Comparison of ENCODE assay signal across 8 cellular contexts in the genomic region with DNA sequence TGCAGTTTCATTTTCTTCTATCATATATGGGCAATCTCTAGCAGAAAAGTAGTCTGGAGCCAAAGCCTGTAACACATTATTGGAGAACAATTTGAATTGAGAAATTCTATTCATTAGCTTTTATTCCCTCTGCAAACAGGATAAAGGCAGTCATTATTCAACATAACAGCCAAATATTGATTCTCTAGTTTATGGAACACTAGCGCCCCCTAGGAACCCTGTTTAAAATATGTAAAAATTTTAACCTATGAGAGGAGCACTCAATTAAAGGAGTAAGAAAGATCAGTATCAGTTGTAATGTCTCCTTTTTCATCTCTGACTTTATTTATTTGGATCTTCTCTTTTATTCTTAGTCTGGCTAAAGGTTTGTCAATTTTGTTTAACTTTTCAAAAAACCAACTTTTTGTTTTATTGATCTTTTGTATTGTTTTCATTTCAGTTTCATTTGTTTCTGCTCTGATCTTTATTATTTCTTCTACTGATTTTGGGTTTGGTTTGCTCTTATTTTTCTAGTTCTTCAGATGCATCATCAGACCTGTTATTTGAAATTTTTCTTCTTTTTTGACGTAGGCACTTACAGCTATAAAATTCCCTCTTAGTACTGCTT. TPM values are rescaled to one million over a fixed set of nuclear protein-coding genes. Genes with fewer than 3 reads are reported as not detected.
A peak's percentile ranks its signal among the peaks of the same experiment; 100 is the strongest.
DNase-seq lines count a peak whose midpoint lies in the region; ATAC-seq and TF ChIP-seq lines count a peak whose summit lies in the region.

No MANE protein-coding gene starts in this region.

- no TSS peak for BruUV-seq in PC-9 (replicated peaks; lab: Mats Ljungman, UMichigan)

- H3K9me2 ChIP-seq in GM23338 (ENCODE audit: insufficient read depth): no peaks in the 10 kb centered on the region
- H3K9me2 ChIP-seq in PC-9 (ENCODE audit: insufficient read depth): no peaks in the 10 kb centered on the region

- intact Hi-C loops in PC-9 (cut with micrococcal nuclease; ENCODE audit: unreplicated experiment): loop anchor here (2.0 kb wide), 1 partner anchor 121 kb away; no protein-coding TSS in a partner anchor
- intact Hi-C loops in testis (cut with DNase I; ENCODE audit: low total_unique reads): no loop called here

- no peaks in the 10 kb centered on the region for H3K27me3 Mint-ChIP-seq in GM23338 (ENCODE audit: insufficient read depth, low read depth, poor library complexity)

- H3K27me3 ChIP-seq in BJ (ENCODE audit: control insufficient read depth, insufficient read depth, low read length): no peaks in the 10 kb centered on the region
- no peaks in the 10 kb centered on the region for H3K27me3 ChIP-seq in GM23338 (ENCODE audit: insufficient read depth)
- H3K27me3 ChIP-seq in PC-9 (ENCODE audit: insufficient read depth, low read depth): no peaks in the 10 kb centered on the region
- H3K27me3 ChIP-seq in testis: no peaks in the 10 kb centered on the region

- no peak overlapping the region for H3K27ac Mint-ChIP-seq in GM23338

- no peak for DNase-seq in BJ (ENCODE audit: low read depth)
- DNase-seq in GM23338 (ENCODE audit: low spot score): peak; percentile 89
- no peak for DNase-seq in PC-9
- DNase-seq in fibroblast of the aortic adventitia (ENCODE audit: low read depth): peak; percentile 69
- peak; percentile 44 for DNase-seq in testis

- no peaks in the 10 kb centered on the region for H3K36me3 Mint-ChIP-seq in GM23338 (ENCODE audit: low read depth)

- H3K27ac ChIP-seq in GM23338 (ENCODE audit: low read depth) (no peak overlapping the region), PC-9 (no peak overlapping the region), testis (no peak overlapping the region)

- H3F3A ChIP-seq in GM23338 (replicated peaks; ENCODE audit: low read depth): no peaks in the 10 kb centered on the region
- no peaks in the 10 kb centered on the region; the same call in 1 of the 2 replicates for H3F3A ChIP-seq in PC-9 (ENCODE audit: insufficient read depth, low read depth)

- H4K20me1 ChIP-seq in GM23338 (replicated peaks; ENCODE audit: insufficient read depth) (no peaks in the 10 kb centered on the region), PC-9 (ENCODE audit: insufficient read depth) (no peaks in the 10 kb centered on the region)

- H3K4me1 Mint-ChIP-seq in GM23338: no peaks in the 10 kb centered on the region

- no peak overlapping the region for H3K4me3 ChIP-seq in BJ (ENCODE audit: low read depth, low read length)
- H3K4me3 ChIP-seq in GM23338: no peak overlapping the region
- no peak overlapping the region for H3K4me3 ChIP-seq in PC-9
- H3K4me3 ChIP-seq in fibroblast of the aortic adventitia (ENCODE audit: low read depth, low read length): no peak overlapping the region
- H3K4me3 ChIP-seq in testis: no peak overlapping the region

- no peak overlapping the region for H3K4me3 Mint-ChIP-seq in GM23338

- no peaks in the 10 kb centered on the region for H3K79me2 ChIP-seq in GM23338 (replicated peaks; ENCODE audit: insufficient read depth)
- H3K79me2 ChIP-seq in PC-9 (ENCODE audit: low read depth): no peaks in the 10 kb centered on the region

- H3K4me2 ChIP-seq in GM23338 (no peak overlapping the region), PC-9 (no peak overlapping the region)

- no peak for ATAC-seq in GM23338
- ATAC-seq in HG02759 (IDR thresholded peaks at IDR 0.05; ENCODE audit: unreplicated experiment): no peak
- no peak for ATAC-seq in GM21423 (IDR thresholded peaks at IDR 0.05; ENCODE audit: unreplicated experiment)
- no peak for ATAC-seq in GM19397 (IDR thresholded peaks at IDR 0.05; ENCODE audit: unreplicated experiment)

- H3K9me3 Mint-ChIP-seq in GM23338: peaks cover 3% of the 10 kb centered on the region; the same call in 1 of the 3 replicates

- 62 to 70% methylated on average over 2 of the region's 2 CpGs for WGBS in testis, 2 donors

- POLR2A ChIA-PET in BJ (lab: Charles Lee): no interaction called here
- POLR2A ChIA-PET in PC-9 (lab: Charles Lee; ENCODE audit: unreplicated experiment): no interaction called here

- no peak overlapping the region for H2AFZ ChIP-seq in GM23338
- no peak overlapping the region for H2AFZ ChIP-seq in PC-9

- no peaks in the 10 kb centered on the region for H3K9me3 ChIP-seq in PC-9 (ENCODE audit: insufficient read depth, low read depth)
- no peaks in the 10 kb centered on the region for H3K9me3 ChIP-seq in testis

- H3K36me3 ChIP-seq in BJ (ENCODE audit: control insufficient read depth, insufficient read depth, low read length) (no peaks in the 10 kb centered on the region), GM23338 (ENCODE audit: insufficient read depth) (no peaks in the 10 kb centered on the region), PC-9 (ENCODE audit: low read depth) (no peaks in the 10 kb centered on the region), testis (ENCODE audit: low read depth, missing control alignments) (no peaks in the 10 kb centered on the region)

- H3K4me1 ChIP-seq in GM23338 (ENCODE audit: insufficient read depth) (no peaks in the 10 kb centered on the region), PC-9 (replicated peaks; ENCODE audit: insufficient read depth) (no peaks in the 10 kb centered on the region), testis (no peaks in the 10 kb centered on the region)

- TF ChIP-seq POLR2A in testis (IDR thresholded peaks at IDR 0.05): no peak

- CTCF ChIA-PET in BJ (lab: Yijun Ruan, JAX) (interaction anchor here (0.5 to 3.6 kb wide), 5 partner anchors 56 to 567 kb away, joined by 3 to 17 read pairs (median 4); no protein-coding TSS in a partner anchor), PC-9 (lab: Charles Lee) (no interaction called here)

- peak; percentile 53 for TF ChIP-seq CTCF in BJ (IDR thresholded peaks at IDR 0.05; ENCODE audit: insufficient read depth, low read depth, low read length)
- peak in 1 of 2 experiments; percentile 89 for TF ChIP-seq CTCF in GM23338 (conservative IDR thresholded peaks at IDR 0.05; ENCODE audit: low read depth in 2 of 2)
- peak; percentile 78 for TF ChIP-seq CTCF in PC-9 (conservative IDR thresholded peaks at IDR 0.05)
- TF ChIP-seq CTCF in fibroblast of the aortic adventitia (IDR thresholded peaks at IDR 0.05; ENCODE audit: insufficient read depth, low read length): peak; percentile 48
- peak in 1 of 3 experiments; percentile 53 for TF ChIP-seq CTCF in testis (IDR thresholded peaks at IDR 0.05)

TF ChIP-seq in GM23338, 12 proteins besides CTCF, POLR2A, EP300 and RAD21 (continues in another document):
- TF ChIP-seq ZNF114 (CRISPR knock-in tag; IDR thresholded peaks at IDR 0.05) (no peak), EZH2 (IDR thresholded peaks at IDR 0.05; ENCODE audit: low read depth, unreplicated experiment) (no peak), POLR2AphosphoS5 (IDR thresholded peaks at IDR 0.05; ENCODE audit: low read depth) (no peak), STAT1 (IDR thresholded peaks at IDR 0.05; ENCODE audit: unreplicated experiment) (no peak), EZH2phosphoT487 (IDR thresholded peaks at IDR 0.05; ENCODE audit: unreplicated experiment) (no peak), CREB1 (CRISPR knock-in tag; IDR thresholded peaks at IDR 0.05; ENCODE audit: low read depth) (no peak)
- TF ChIP-seq, protein P1, sequence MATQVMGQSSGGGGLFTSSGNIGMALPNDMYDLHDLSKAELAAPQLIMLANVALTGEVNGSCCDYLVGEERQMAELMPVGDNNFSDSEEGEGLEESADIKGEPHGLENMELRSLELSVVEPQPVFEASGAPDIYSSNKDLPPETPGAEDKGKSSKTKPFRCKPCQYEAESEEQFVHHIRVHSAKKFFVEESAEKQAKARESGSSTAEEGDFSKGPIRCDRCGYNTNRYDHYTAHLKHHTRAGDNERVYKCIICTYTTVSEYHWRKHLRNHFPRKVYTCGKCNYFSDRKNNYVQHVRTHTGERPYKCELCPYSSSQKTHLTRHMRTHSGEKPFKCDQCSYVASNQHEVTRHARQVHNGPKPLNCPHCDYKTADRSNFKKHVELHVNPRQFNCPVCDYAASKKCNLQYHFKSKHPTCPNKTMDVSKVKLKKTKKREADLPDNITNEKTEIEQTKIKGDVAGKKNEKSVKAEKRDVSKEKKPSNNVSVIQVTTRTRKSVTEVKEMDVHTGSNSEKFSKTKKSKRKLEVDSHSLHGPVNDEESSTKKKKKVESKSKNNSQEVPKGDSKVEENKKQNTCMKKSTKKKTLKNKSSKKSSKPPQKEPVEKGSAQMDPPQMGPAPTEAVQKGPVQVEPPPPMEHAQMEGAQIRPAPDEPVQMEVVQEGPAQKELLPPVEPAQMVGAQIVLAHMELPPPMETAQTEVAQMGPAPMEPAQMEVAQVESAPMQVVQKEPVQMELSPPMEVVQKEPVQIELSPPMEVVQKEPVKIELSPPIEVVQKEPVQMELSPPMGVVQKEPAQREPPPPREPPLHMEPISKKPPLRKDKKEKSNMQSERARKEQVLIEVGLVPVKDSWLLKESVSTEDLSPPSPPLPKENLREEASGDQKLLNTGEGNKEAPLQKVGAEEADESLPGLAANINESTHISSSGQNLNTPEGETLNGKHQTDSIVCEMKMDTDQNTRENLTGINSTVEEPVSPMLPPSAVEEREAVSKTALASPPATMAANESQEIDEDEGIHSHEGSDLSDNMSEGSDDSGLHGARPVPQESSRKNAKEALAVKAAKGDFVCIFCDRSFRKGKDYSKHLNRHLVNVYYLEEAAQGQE (IDR thresholded peaks at IDR 0.05; ENCODE audit: unreplicated experiment): no peak

RNA-seq across cellular contexts. Expression of gene LMNTD1, which starts 4.8 kb away (rescaled TPM):
- polyA plus RNA-seq in BJ (2011; rRNA removed) (0.76 and 1.1 TPM in 2 replicates), GM23338 (2016; fragmentation: Nextera tagmentation; extraction: Ambion mirVana) (not detected in 2 replicates), testis (ENCODE audit: insufficient read depth, low read depth, low replicate concordance) (22.9 TPM)
- polyA minus RNA-seq in BJ (2011; rRNA and poly(A)+ RNA removed): 0.72 and 0.95 TPM in 2 replicates
- total RNA-seq in GM23338 (2014; rRNA removed; shearing (Covaris generic)): not detected in 2 replicates
- total RNA-seq in PC-9 (2021) (not detected in 2 replicates), fibroblast of the aortic adventitia (ENCODE audit: low replicate concordance) (1.3 TPM in 1 of 2 replicates, not detected in the other), testis (10 to 100 TPM; 10.8 to 18.7 TPM)

Comparison
In these comparisons a context has a peak if more than half of its experiments do, and no peak if none do; other contexts are left out.
1. DNase-seq: peak in GM23338 (single experiment), fibroblast of the aortic adventitia (single experiment) and testis (single experiment); none in BJ (single experiment) and PC-9 (0 of 2).